Comparison of ENCODE assay signal across 14 cellular contexts in the genomic region with DNA sequence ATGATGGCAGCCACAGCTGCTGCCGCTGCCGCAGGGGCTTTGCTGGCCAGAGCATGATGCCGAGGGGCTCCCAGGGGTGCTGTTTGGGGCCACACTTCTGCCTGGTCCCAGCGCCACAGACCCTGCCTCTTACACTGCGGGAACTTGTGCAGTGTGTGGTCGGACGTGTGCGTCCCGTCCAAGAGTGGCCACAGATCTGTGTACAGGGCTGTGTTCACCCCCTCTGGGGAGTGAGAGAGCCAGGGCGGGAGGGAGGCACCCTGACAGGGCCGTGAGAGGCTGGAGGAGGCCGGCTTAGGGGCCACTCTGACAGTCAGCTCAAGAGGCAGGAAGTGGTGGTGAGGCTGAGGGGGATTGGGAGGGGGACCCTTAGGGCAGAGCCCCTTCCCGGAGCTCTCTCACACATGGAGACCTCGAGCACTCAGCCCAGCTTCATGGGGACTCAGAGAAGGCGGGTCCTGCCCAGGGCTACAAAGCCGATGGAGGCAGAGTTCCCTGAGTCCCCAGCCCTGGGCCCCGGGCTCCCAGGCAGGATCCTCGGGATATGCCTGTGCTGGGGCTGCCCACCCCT. TPM values are rescaled to one million over a fixed set of nuclear protein-coding genes. Genes with fewer than 3 reads are reported as not detected.
DNase-seq lines count a peak whose midpoint lies in the region; ATAC-seq lines count a peak whose summit lies in the region.
"Had no signal": no experiment of that assay in that cellular context is flagged by ENCODE, and none has a peak within 500 bp of the region (broad histone marks: within the 10 kb centered on the region; RNA-seq: fewer than 3 reads in every experiment).

No MANE protein-coding gene starts in this region.

- POLR2A ChIA-PET in activated naive CD8-positive, alpha-beta T cell treated with anti-CD3 and anti-CD28 coated beads, Interleukin-2, amount 10 ng/mL, durations not matched to agents 7 days and 5 days (lab: Charles Lee), result interaction anchor here (0.8 to 3.9 kb wide), 6 partner anchors 12 to 118 kb away, joined by 3 to 22 read pairs (median 4); no protein-coding TSS in a partner anchor

- H3K27me3 Mint-ChIP-seq in activated naive CD8-positive, alpha-beta T cell treated with anti-CD3 and anti-CD28 coated beads, Interleukin-2, amount 10 ng/mL, durations not matched to agents 7 days and 5 days, result no peaks in the 10 kb centered on the region
- H3K27me3 Mint-ChIP-seq in natural killer cell treated with Interleukin-12 subunit alpha and Interleukin-12 subunit beta and Interleukin-15 and Interleukin-18, amount 100 ng/mL, for 72 hours, result peaks cover 14 to 25% of the 10 kb centered on the region in 2 donors

- H3K27ac ChIP-seq in BLaER1, result peak overlapping the region; percentile 66
- H3K27ac ChIP-seq in Karpas-422 (ENCODE audit: low read length), result no peak overlapping the region

- no peaks in the 10 kb centered on the region for H3K79me2 ChIP-seq in Karpas-422 (ENCODE audit: low read length)

- peak overlapping the region; percentile 97 for H3K27ac Mint-ChIP-seq in activated naive CD8-positive, alpha-beta T cell treated with anti-CD3 and anti-CD28 coated beads, Interleukin-2, amount 10 ng/mL, durations not matched to agents 7 days and 5 days
- H3K27ac Mint-ChIP-seq in natural killer cell treated with Interleukin-12 subunit alpha and Interleukin-12 subunit beta and Interleukin-15 and Interleukin-18, amount 100 ng/mL, for 72 hours, result peak overlapping the region in 1 of 2 donors; percentile 82

- DNase-seq in H7 (peak; percentile 57), NCI-H2196 treated with DMSO at 0.1 percent for 48 hours (lab: John Stamatoyannopoulos, UW; ENCODE audit: unreplicated experiment) (no peak), Karpas-422 (no peak)
- no peak for DNase-seq in activated naive CD8-positive, alpha-beta T cell treated with anti-CD3 and anti-CD28 coated beads, Interleukin-2, amount 10 ng/mL, durations not matched to agents 7 days and 5 days
- peak; percentile 57 for DNase-seq in natural killer cell treated with Interleukin-12 subunit alpha and Interleukin-12 subunit beta and Interleukin-15 and Interleukin-18, amount 100 ng/mL, for 72 hours (ENCODE audit: low spot score)
- DNase-seq in stimulated activated naive CD4-positive, alpha-beta T cell treated with Interleukin-2 at 50 U/mL for 16 hours (lab: John Stamatoyannopoulos, UW), result no peak
- DNase-seq: BE2C, left cardiac atrium, NCI-H2107, nucleus accumbens had no signal

- no peaks in the 10 kb centered on the region for H3K27me3 ChIP-seq in BLaER1
- no peaks in the 10 kb centered on the region for H3K27me3 ChIP-seq in H7 (ENCODE audit: control insufficient read depth, insufficient read depth, low read length)
- H3K27me3 ChIP-seq in Karpas-422 (ENCODE audit: low read length), result no peaks in the 10 kb centered on the region
- H3K27me3 ChIP-seq: BE2C had no signal

- H3K36me3 ChIP-seq in BLaER1 (peaks cover 93% of the 10 kb centered on the region), H7 (replicated peaks; ENCODE audit: control insufficient read depth, insufficient read depth, low read length) (peaks cover 2% of the 10 kb centered on the region), Karpas-422 (ENCODE audit: insufficient read depth, low read length) (no peaks in the 10 kb centered on the region)
- H3K36me3 ChIP-seq: BE2C had no signal

- peak; percentile 57 for ATAC-seq in activated naive CD8-positive, alpha-beta T cell treated with anti-CD3 and anti-CD28 coated beads, Interleukin-2, amount 10 ng/mL, durations not matched to agents 7 days and 5 days (ENCODE audit: low read depth)
- peak; percentile 45 to 54 for ATAC-seq in natural killer cell treated with Interleukin-12 subunit alpha and Interleukin-12 subunit beta and Interleukin-15 and Interleukin-18, amount 100 ng/mL, for 72 hours
- ATAC-seq in GM18517 (IDR thresholded peaks at IDR 0.05; ENCODE audit: unreplicated experiment), result no peak
- ATAC-seq: Panc1 had no signal

- H3K4me3 ChIP-seq in BLaER1, result no peak overlapping the region
- no peak overlapping the region for H3K4me3 ChIP-seq in H7 (ENCODE audit: insufficient read depth, low read depth, low read length)
- no peak overlapping the region for H3K4me3 ChIP-seq in Karpas-422 (ENCODE audit: low read length)

- H3K4me1 ChIP-seq in BLaER1 (peaks cover 53% of the 10 kb centered on the region), Karpas-422 (ENCODE audit: low read length) (no peaks in the 10 kb centered on the region)
- H3K4me1 ChIP-seq: BE2C had no signal

- H3K4me3 Mint-ChIP-seq in activated naive CD8-positive, alpha-beta T cell treated with anti-CD3 and anti-CD28 coated beads, Interleukin-2, amount 10 ng/mL, durations not matched to agents 7 days and 5 days, result peak overlapping the region; percentile 35
- no peak overlapping the region for H3K4me3 Mint-ChIP-seq in natural killer cell treated with Interleukin-12 subunit alpha and Interleukin-12 subunit beta and Interleukin-15 and Interleukin-18, amount 100 ng/mL, for 72 hours

- H3K36me3 Mint-ChIP-seq in activated naive CD8-positive, alpha-beta T cell treated with anti-CD3 and anti-CD28 coated beads, Interleukin-2, amount 10 ng/mL, durations not matched to agents 7 days and 5 days, result peaks cover 46% of the 10 kb centered on the region
- H3K36me3 Mint-ChIP-seq in natural killer cell treated with Interleukin-12 subunit alpha and Interleukin-12 subunit beta and Interleukin-15 and Interleukin-18, amount 100 ng/mL, for 72 hours, result no peaks in the 10 kb centered on the region

- H3K9me3 ChIP-seq in BLaER1 (no peaks in the 10 kb centered on the region), Karpas-422 (ENCODE audit: low read length) (no peaks in the 10 kb centered on the region)
- H3K9me3 ChIP-seq: BE2C had no signal

- H3K9ac ChIP-seq in BLaER1 (peak overlapping the region; percentile 25; the same call in 1 of the 2 replicates), Karpas-422 (ENCODE audit: low read length) (no peak overlapping the region)

- peaks cover 24% of the 10 kb centered on the region for H3K4me1 Mint-ChIP-seq in activated naive CD8-positive, alpha-beta T cell treated with anti-CD3 and anti-CD28 coated beads, Interleukin-2, amount 10 ng/mL, durations not matched to agents 7 days and 5 days
- H3K4me1 Mint-ChIP-seq in natural killer cell treated with Interleukin-12 subunit alpha and Interleukin-12 subunit beta and Interleukin-15 and Interleukin-18, amount 100 ng/mL, for 72 hours (ENCODE audit: low read depth in 2 of 2), result peaks cover 8 to 12% of the 10 kb centered on the region in 2 donors

- no peaks in the 10 kb centered on the region for H3K9me2 ChIP-seq in Karpas-422 (replicated peaks; ENCODE audit: insufficient read depth, low read length)

- H4K20me1 ChIP-seq in BLaER1 (no peaks in the 10 kb centered on the region), Karpas-422 (ENCODE audit: insufficient read depth, low read depth, low read length) (no peaks in the 10 kb centered on the region)

- H3K9me3 Mint-ChIP-seq in activated naive CD8-positive, alpha-beta T cell treated with anti-CD3 and anti-CD28 coated beads, Interleukin-2, amount 10 ng/mL, durations not matched to agents 7 days and 5 days, result no peaks in the 10 kb centered on the region
- no peaks in the 10 kb centered on the region for H3K9me3 Mint-ChIP-seq in natural killer cell treated with Interleukin-12 subunit alpha and Interleukin-12 subunit beta and Interleukin-15 and Interleukin-18, amount 100 ng/mL, for 72 hours

- no peak overlapping the region for H2AFZ ChIP-seq in Karpas-422 (ENCODE audit: low read length)

- H3K4me2 ChIP-seq in BLaER1 (peak overlapping the region; percentile 55), Karpas-422 (ENCODE audit: low read depth, low read length, poor library complexity, severe bottlenecking) (no peak overlapping the region)

RNA-seq across cellular contexts. Expression of a gene that starts 13.1 kb away (rescaled TPM):
- 46.5 and 69.8 TPM in 2 replicates for total RNA-seq in H7 (2014; rRNA removed; shearing (Covaris generic))
- 10 to 100 TPM; 68.1 to 68.2 TPM for total RNA-seq in activated naive CD8-positive, alpha-beta T cell treated with anti-CD3 and anti-CD28 coated beads, Interleukin-2, amount 10 ng/mL, durations not matched to agents 7 days and 5 days
- 10 to 100 TPM; 21.7 to 23.4 TPM for total RNA-seq in natural killer cell treated with Interleukin-12 subunit alpha and Interleukin-12 subunit beta and Interleukin-15 and Interleukin-18, amount 100 ng/mL, for 72 hours
- 5.5 and 11.4 TPM in 2 replicates for total RNA-seq in Karpas-422 (2014; rRNA removed; shearing (Covaris generic); ENCODE audit: low replicate concordance)

RNA-seq across cellular contexts. Expression of a gene that starts 24.4 kb away (rescaled TPM):
- 20.3 and 25.1 TPM in 2 replicates for total RNA-seq in H7 (2014; rRNA removed; shearing (Covaris generic))
- total RNA-seq in activated naive CD8-positive, alpha-beta T cell treated with anti-CD3 and anti-CD28 coated beads, Interleukin-2, amount 10 ng/mL, durations not matched to agents 7 days and 5 days, result 10 to 100 TPM; 68.0 to 70.4 TPM
- 1 to 10 TPM in 1 of 2 donors, under 1 TPM in 1; 0.67 to 3.3 TPM for total RNA-seq in natural killer cell treated with Interleukin-12 subunit alpha and Interleukin-12 subunit beta and Interleukin-15 and Interleukin-18, amount 100 ng/mL, for 72 hours
- 4.9 and 6.2 TPM in 2 replicates for total RNA-seq in Karpas-422 (2014; rRNA removed; shearing (Covaris generic); ENCODE audit: low replicate concordance)
- total RNA-seq: glomerular endothelial cell had no signal

RNA-seq across cellular contexts. Expression of a gene that starts 51.1 kb away (rescaled TPM):
- total RNA-seq in H7 (2014; rRNA removed; shearing (Covaris generic)), result 44.6 and 45.3 TPM in 2 replicates
- total RNA-seq in activated naive CD8-positive, alpha-beta T cell treated with anti-CD3 and anti-CD28 coated beads, Interleukin-2, amount 10 ng/mL, durations not matched to agents 7 days and 5 days, result 10 to 100 TPM; 29.5 to 30.4 TPM
- 10 to 100 TPM; 20.1 to 21.9 TPM for total RNA-seq in natural killer cell treated with Interleukin-12 subunit alpha and Interleukin-12 subunit beta and Interleukin-15 and Interleukin-18, amount 100 ng/mL, for 72 hours
- total RNA-seq in Karpas-422 (2014; rRNA removed; shearing (Covaris generic); ENCODE audit: low replicate concordance), result 10.3 and 10.4 TPM in 2 replicates

Comparison
In these comparisons a context has a peak if more than half of its experiments do, and no peak if none do; other contexts are left out.
1. DNase-seq: peak in H7 (single experiment) and natural killer cell treated with Interleukin-12 subunit alpha and Interleukin-12 subunit beta and Interleukin-15 and Interleukin-18, amount 100 ng/mL, for 72 hours (single experiment); none in activated naive CD8-positive, alpha-beta T cell treated with anti-CD3 and anti-CD28 coated beads, Interleukin-2, amount 10 ng/mL, durations not matched to agents 7 days and 5 days (single experiment), NCI-H2196 treated with DMSO at 0.1 percent for 48 hours (single experiment), Karpas-422 (single experiment) and stimulated activated naive CD4-positive, alpha-beta T cell treated with Interleukin-2 at 50 U/mL for 16 hours (single experiment).